ENCODE assay signal across 19 cellular contexts in genomic region chr7:143452495-143452894, GRCh38. TPM values are rescaled to one million over a fixed set of nuclear protein-coding genes. Genes with fewer than 3 reads are reported as not detected.
DNase-seq lines count a peak whose midpoint lies in the region; ATAC-seq and TF ChIP-seq lines count a peak whose summit lies in the region.
"Had no signal": no experiment of that assay in that cellular context is flagged by ENCODE, and none has a peak within 500 bp of the region (broad histone marks: within the 10 kb centered on the region; RNA-seq: fewer than 3 reads in every experiment).

No MANE protein-coding gene starts in this region.

- H3K4me1 ChIP-seq in trophoblast cell (ENCODE audit: control insufficient read depth in 1 of 2, insufficient read depth in 2 of 2, low read length in 2 of 2) = peaks cover 0 to 3% of the 10 kb centered on the region in 2 experiments
- H3K4me1 ChIP-seq: HAP-1 had no signal

- no peak overlapping the region for H3K23ac ChIP-seq in trophoblast cell (ENCODE audit: low read length)

- H3K79me2 ChIP-seq in trophoblast cell (ENCODE audit: control insufficient read depth, insufficient read depth, low read length, poor library complexity) = no peaks in the 10 kb centered on the region

- H3K36me3 ChIP-seq in trophoblast cell (ENCODE audit: control insufficient read depth in 1 of 2, insufficient read depth in 2 of 2, low read length in 2 of 2) = no peaks in the 10 kb centered on the region
- H3K36me3 ChIP-seq: HAP-1 had no signal

- no peak overlapping the region for H2AK5ac ChIP-seq in trophoblast cell (ENCODE audit: low read length)

- ATAC-seq in HG02678 (IDR thresholded peaks at IDR 0.05; ENCODE audit: unreplicated experiment) = no peak
- ATAC-seq: GM12878, Panc1 had no signal

- DNase-seq in CD1c-positive myeloid dendritic cell (ENCODE audit: extremely low spot score) = peak; percentile 46
- DNase-seq in HCEC 1CT = peak; percentile 38
- DNase-seq in fibroblast of mammary gland (ENCODE audit: low read depth) = peak; percentile 47
- peak; percentile 64 to 84 for DNase-seq in trophoblast cell
- DNase-seq in NCI-H345 treated with DMSO at 0.1 percent for 48 hours (lab: John Stamatoyannopoulos, UW; ENCODE audit: unreplicated experiment) = no peak
- DNase-seq in Kasumi-1 (lab: John Stamatoyannopoulos, UW) = no peak
- DNase-seq: NCI-H1105 treated with DMSO at 0.1 percent for 48 hours, NCI-H2029 treated with DMSO at 0.1 percent for 48 hours, NCI-H226, NCI-H524 treated with DMSO at 0.1 percent for 48 hours, NCI-H82, SIG-M5, SK-N-SH had no signal

- no peak overlapping the region for H4K12ac ChIP-seq in trophoblast cell (ENCODE audit: low read depth, low read length)

- no peak overlapping the region for H3K27ac ChIP-seq in trophoblast cell (ENCODE audit: low read depth, low read length)
- H3K27ac ChIP-seq: KMS-11 had no signal

- no peak overlapping the region for H3K14ac ChIP-seq in trophoblast cell (ENCODE audit: low read length)

- no peak overlapping the region for H3K4me2 ChIP-seq in trophoblast cell (ENCODE audit: low read length)
- H3K4me2 ChIP-seq: KMS-11, SK-N-SH had no signal

- H2AFZ ChIP-seq in trophoblast cell (ENCODE audit: insufficient read depth, low read length, poor library complexity) = no peak overlapping the region

- H3K4ac ChIP-seq in trophoblast cell (ENCODE audit: low read depth, low read length) = no peak overlapping the region

- no peaks in the 10 kb centered on the region for H3K27me3 ChIP-seq in trophoblast cell (ENCODE audit: insufficient read depth, low read length)

- no peak overlapping the region for H2BK12ac ChIP-seq in trophoblast cell (ENCODE audit: low read length)

- H3K4me3 ChIP-seq in fibroblast of mammary gland (ENCODE audit: control insufficient read depth, low read depth, low read length) (no peak overlapping the region), trophoblast cell (ENCODE audit: low read depth, low read length) (no peak overlapping the region)
- H3K4me3 ChIP-seq: GM12878, HAP-1 had no signal

- no peak overlapping the region for H4K8ac ChIP-seq in trophoblast cell (ENCODE audit: low read depth, low read length)

- TF ChIP-seq CTCF in fibroblast of mammary gland (conservative IDR thresholded peaks at IDR 0.05; ENCODE audit: control insufficient read depth, insufficient read depth, low read depth, low read length) = no peak

- no CpG with 5 or more reads among the region's 2 CpGs for WGBS in trophoblast cell (ENCODE audit: extremely low coverage, insufficient coverage, insufficient read length)

- no peak overlapping the region for H2BK5ac ChIP-seq in trophoblast cell (ENCODE audit: low read depth, low read length, poor library complexity)

- H2BK120ac ChIP-seq in trophoblast cell (ENCODE audit: insufficient read depth, low read length, poor library complexity) = no peak overlapping the region

- H3K18ac ChIP-seq in trophoblast cell (ENCODE audit: low read length) = no peak overlapping the region

- H4K91ac ChIP-seq in trophoblast cell (ENCODE audit: low read depth, low read length) = no peak overlapping the region

- H3K9ac ChIP-seq in trophoblast cell (ENCODE audit: low read length) = no peak overlapping the region
- H3K9ac ChIP-seq: KMS-11, SK-N-SH had no signal

- no peaks in the 10 kb centered on the region for H3K79me1 ChIP-seq in trophoblast cell (ENCODE audit: low read length)

- H3K9me3 ChIP-seq in trophoblast cell (ENCODE audit: insufficient read depth, low read depth, low read length) = peaks cover 1% of the 10 kb centered on the region
- H3K9me3 ChIP-seq: HAP-1, SK-N-SH had no signal

RNA-seq across cellular contexts. Expression of gene TAS2R60, which starts 9.2 kb away (rescaled TPM):
- polyA plus RNA-seq in trophoblast cell (2013) = not detected in 2 replicates
- polyA plus RNA-seq: CD14-positive monocyte, GM12878, SK-N-SH had no signal

RNA-seq across cellular contexts. Expression of gene TAS2R41, which starts 25.2 kb away (rescaled TPM):
- polyA plus RNA-seq in trophoblast cell (2013) = not detected in 2 replicates
- polyA plus RNA-seq: CD14-positive monocyte, GM12878, SK-N-SH had no signal

RNA-seq across cellular contexts. Expression of gene EPHA1, which starts 43.8 kb away (rescaled TPM):
- polyA plus RNA-seq in trophoblast cell (2013) = 26.1 and 27.4 TPM in 2 replicates

Comparison
In these comparisons a context has a peak if more than half of its experiments do, and no peak if none do; other contexts are left out.
1. DNase-seq: peak in CD1c-positive myeloid dendritic cell (single experiment), HCEC 1CT (single experiment), fibroblast of mammary gland (single experiment) and trophoblast cell (2 of 2); none in NCI-H345 treated with DMSO at 0.1 percent for 48 hours (single experiment) and Kasumi-1 (0 of 2).